8 cellular contexts compared by ENCODE assay signal in genomic region chr18:59899298-59900221, GRCh38. TPM values are rescaled to one million over a fixed set of nuclear protein-coding genes. Genes with fewer than 3 reads are reported as not detected.
DNase-seq lines count a peak whose midpoint lies in the region; ATAC-seq and TF ChIP-seq lines count a peak whose summit lies in the region.

Gene PMAIP1, plus strand, starts transcription at chr18:59899996. Its CDS starts 182 bp downstream, at chr18:59900178.

- H3K4me1 Mint-ChIP-seq in central memory CD8-positive, alpha-beta T cell, result peaks cover 37% of the 10 kb centered on the region

- peaks cover 39% of the 10 kb centered on the region for H3K36me3 Mint-ChIP-seq in central memory CD8-positive, alpha-beta T cell (ENCODE audit: insufficient read depth)

- H3K27me3 Mint-ChIP-seq in central memory CD8-positive, alpha-beta T cell, result no peaks in the 10 kb centered on the region

- TF ChIP-seq POLR2A in GM19193 (IDR thresholded peaks at IDR 0.05; ENCODE audit: extremely low read depth, insufficient read depth, insufficient read length), result peak; percentile 100

- no peaks in the 10 kb centered on the region for H3K9me3 Mint-ChIP-seq in central memory CD8-positive, alpha-beta T cell

- H3K27ac Mint-ChIP-seq in central memory CD8-positive, alpha-beta T cell (ENCODE audit: low read depth), result peak within 1 kb of the TSS; percentile 97

- peak; percentile 95 for DNase-seq in AG20443 (ENCODE audit: low spot score)
- peak; percentile 88 for DNase-seq in NCI-H460 (ENCODE audit: extremely low read depth, low read depth)
- peak; percentile 75 to 82 for DNase-seq in central memory CD8-positive, alpha-beta T cell (ENCODE audit: low spot score in 2 of 2)
- peak; percentile 95 for DNase-seq in kidney tubule cell (ENCODE audit: low spot score)
- DNase-seq in stimulated activated CD4-positive, alpha-beta T cell treated with anti-CD3 and anti-CD28 coated beads, Interleukin-1b, Interleukin-23, amount 100 ng/mL, for 4 hours (ENCODE audit: low read depth in 2 of 2), result peak; percentile 83 to 84

- peak within 1 kb of the TSS; percentile 95 for H3K4me3 Mint-ChIP-seq in central memory CD8-positive, alpha-beta T cell

- ATAC-seq in HG03378 (IDR thresholded peaks at IDR 0.05; ENCODE audit: unreplicated experiment), result peak; percentile 31
- ATAC-seq in activated CD4-positive, CD25-positive, alpha-beta regulatory T cell treated with anti-CD3 and anti-CD28 coated beads, Interleukin-2, amount 50 U/mL, for 24 hours, result peak; percentile 73 to 78
- peak; percentile 67 for ATAC-seq in central memory CD8-positive, alpha-beta T cell (replicated peaks; ENCODE audit: extremely low read depth, poor library complexity, severe bottlenecking)

RNA-seq across cellular contexts. Expression of gene PMAIP1, which starts in this region (rescaled TPM):
- total RNA-seq in NCI-H460 (2014; rRNA removed; shearing (Covaris generic)), result 43.6 and 53.5 TPM in 2 replicates
- polyA plus RNA-seq in NCI-H460 (2014; cell fraction: nucleus; rRNA removed), result 26.6 and 29.2 TPM in 2 replicates

Comparison
In these comparisons a context has a peak if more than half of its experiments do, and no peak if none do; other contexts are left out.
1. Peak in every context shown above with its lines: DNase-seq and ATAC-seq.